ENCODE assay signal across 9 cellular contexts in genomic region chr10:98404571-98405396, GRCh38. TPM values are rescaled to one million over a fixed set of nuclear protein-coding genes. Genes with fewer than 3 reads are reported as not detected.
DNase-seq lines count a peak whose midpoint lies in the region; ATAC-seq, FAIRE-seq and TF ChIP-seq lines count a peak whose summit lies in the region.
"Had no signal": no experiment of that assay in that cellular context is flagged by ENCODE, and none has a peak within 500 bp of the region (broad histone marks: within the 10 kb centered on the region; RNA-seq: fewer than 3 reads in every experiment).

No MANE protein-coding gene starts in this region.

- no peaks in the 10 kb centered on the region for H3K4me1 ChIP-seq in CD8-positive, alpha-beta T cell (ENCODE audit: insufficient read depth, low read length)
- H3K4me1 ChIP-seq in psoas muscle, result peaks cover 7% of the 10 kb centered on the region
- H3K4me1 ChIP-seq in BE2C, result peaks cover 3% of the 10 kb centered on the region

- DNase-seq in stimulated activated CD4-positive, alpha-beta T cell treated with anti-CD3 and anti-CD28 coated beads, Interleukin-1b, Interleukin-23, amount 100 ng/mL, for 48 hours, result peak; percentile 40
- DNase-seq in stimulated activated CD4-positive, alpha-beta T cell treated with anti-CD3 and anti-CD28 coated beads, Interleukin-4, amount 100 ng/mL, for 1 hour, result no peak
- DNase-seq in HS-5 (ENCODE audit: low read depth), result peak; percentile 23
- no peak for DNase-seq in CD8-positive, alpha-beta T cell
- DNase-seq in frontal cortex (ENCODE audit: low spot score in 2 of 2), result no peak
- no peak for DNase-seq in psoas muscle
- no peak for DNase-seq in BE2C
- DNase-seq: stimulated activated CD4-positive, alpha-beta T cell treated with anti-CD3 and anti-CD28 coated beads, Interleukin-4, amount 100 ng/mL, for 24 hours had no signal

- ATAC-seq in esophagus mucosa (peak; percentile 70), psoas muscle (no peak)
- ATAC-seq in CD8-positive, alpha-beta T cell, result no peak

- H3K27ac Mint-ChIP-seq in CD8-positive, alpha-beta T cell, result no peak overlapping the region

- no peak overlapping the region for H3K27ac ChIP-seq in CD8-positive, alpha-beta T cell (ENCODE audit: low read depth, low read length)
- H3K27ac ChIP-seq in psoas muscle, result no peak overlapping the region

- 57 to 73% (median 64%) methylated on average over 8 of the region's 8 CpGs for WGBS in psoas muscle, 3 donors

- peaks cover 5% of the 10 kb centered on the region for H3K36me3 ChIP-seq in CD8-positive, alpha-beta T cell (ENCODE audit: insufficient read depth, low read length)
- H3K36me3 ChIP-seq in psoas muscle (ENCODE audit: insufficient read depth in 1 of 2, low read depth in 1 of 2), result no peaks in the 10 kb centered on the region
- no peaks in the 10 kb centered on the region for H3K36me3 ChIP-seq in BE2C

- H3K27me3 Mint-ChIP-seq in CD8-positive, alpha-beta T cell (ENCODE audit: low read depth), result no peaks in the 10 kb centered on the region

- POLR2A ChIA-PET in CD8-positive, alpha-beta T cell (lab: Charles Lee), result interaction anchor here (1.1 kb wide), 1 partner anchor 11 kb away, joined by 3 read pairs; the partner anchor contains the start of gene PYROXD2

- intact Hi-C loops in CD8-positive, alpha-beta T cell (cut with DNase I, micrococcal nuclease), result no loop called here
- intact Hi-C loops in psoas muscle (cut with DNase I), result no loop called here

- H3K4me3 Mint-ChIP-seq in CD8-positive, alpha-beta T cell, result no peak overlapping the region

- no peak overlapping the region for H3K4me3 ChIP-seq in CD8-positive, alpha-beta T cell (ENCODE audit: low read depth, low read length)
- H3K4me3 ChIP-seq in psoas muscle (no peak overlapping the region), BE2C (ENCODE audit: low read depth, low read length) (no peak overlapping the region)

- H3K9me3 Mint-ChIP-seq in CD8-positive, alpha-beta T cell, result no peaks in the 10 kb centered on the region

- FAIRE-seq in frontal cortex (lab: Jason Lieb, UNC), result no peak

- CTCF ChIA-PET in CD8-positive, alpha-beta T cell (lab: Charles Lee), result interaction anchor here (1.2 kb wide), 1 partner anchor 21 kb away, joined by 4 read pairs; no protein-coding TSS in a partner anchor

- H3K9me3 ChIP-seq in CD8-positive, alpha-beta T cell (ENCODE audit: low read length), result no peaks in the 10 kb centered on the region
- H3K9me3 ChIP-seq in psoas muscle (no peaks in the 10 kb centered on the region), BE2C (no peaks in the 10 kb centered on the region)

- H3K4me1 Mint-ChIP-seq in CD8-positive, alpha-beta T cell (ENCODE audit: low read depth), result peaks cover 2% of the 10 kb centered on the region

- TF ChIP-seq CTCF in CD8-positive, alpha-beta T cell (IDR thresholded peaks at IDR 0.05), result no peak
- TF ChIP-seq CTCF in psoas muscle (IDR thresholded peaks at IDR 0.05) (no peak), BE2C (IDR thresholded peaks at IDR 0.05; ENCODE audit: low read depth, low read length) (no peak)

- peaks cover 26% of the 10 kb centered on the region for H3K36me3 Mint-ChIP-seq in CD8-positive, alpha-beta T cell

- H3K27me3 ChIP-seq in CD8-positive, alpha-beta T cell (ENCODE audit: insufficient read depth, low read length), result no peaks in the 10 kb centered on the region
- H3K27me3 ChIP-seq in psoas muscle (ENCODE audit: insufficient read depth in 3 of 3, low read length in 2 of 3), result no peaks in the 10 kb centered on the region
- no peaks in the 10 kb centered on the region for H3K27me3 ChIP-seq in BE2C

RNA-seq across cellular contexts. Expression of gene PYROXD2, which starts 10.2 kb away (rescaled TPM):
- total RNA-seq in esophagus mucosa, result 1.5 TPM
- 10 to 100 TPM in 1 of 2 experiments, 1 to 10 TPM in 1; 7.4 to 10.9 TPM for total RNA-seq in CD8-positive, alpha-beta T cell
- total RNA-seq in frontal cortex, result 2.4 TPM
- total RNA-seq in psoas muscle, result 10 to 100 TPM in 1 of 4 donors, 1 to 10 TPM in 3; 1.7 to 13.2 (median 3.8) TPM
- polyA plus RNA-seq in psoas muscle, result 1 to 10 TPM in 2 of 3 donors, under 1 TPM in 1; 0.46 to 1.6 (median 1.2) TPM
- polyA plus RNA-seq in BE2C (2012; ENCODE audit: insufficient read depth, insufficient read length, low read depth), result 5.2 TPM

RNA-seq across cellular contexts. Expression of gene HPS1, which starts 42.0 kb away (rescaled TPM):
- total RNA-seq in esophagus mucosa (29.7 TPM), frontal cortex (10.2 TPM), psoas muscle (10 to 100 TPM; 11.5 to 17.7 (median 16.0) TPM)
- total RNA-seq in CD8-positive, alpha-beta T cell, result 10 to 100 TPM; 54.1 to 54.3 TPM
- 10 to 100 TPM; 11.6 to 29.1 (median 12.2) TPM for polyA plus RNA-seq in psoas muscle
- polyA plus RNA-seq in BE2C (2012; ENCODE audit: insufficient read depth, insufficient read length, low read depth), result not detected

Comparison
In these comparisons a context has a peak if more than half of its experiments do, and no peak if none do; other contexts are left out.
1. DNase-seq: peak in stimulated activated CD4-positive, alpha-beta T cell treated with anti-CD3 and anti-CD28 coated beads, Interleukin-1b, Interleukin-23, amount 100 ng/mL, for 48 hours (single experiment) and HS-5 (single experiment); none in stimulated activated CD4-positive, alpha-beta T cell treated with anti-CD3 and anti-CD28 coated beads, Interleukin-4, amount 100 ng/mL, for 1 hour (single experiment), CD8-positive, alpha-beta T cell (0 of 7), frontal cortex (0 of 2), psoas muscle (0 of 2) and BE2C (single experiment).